Comparison of ENCODE assay signal across 1 cellular context in the genomic region with DNA sequence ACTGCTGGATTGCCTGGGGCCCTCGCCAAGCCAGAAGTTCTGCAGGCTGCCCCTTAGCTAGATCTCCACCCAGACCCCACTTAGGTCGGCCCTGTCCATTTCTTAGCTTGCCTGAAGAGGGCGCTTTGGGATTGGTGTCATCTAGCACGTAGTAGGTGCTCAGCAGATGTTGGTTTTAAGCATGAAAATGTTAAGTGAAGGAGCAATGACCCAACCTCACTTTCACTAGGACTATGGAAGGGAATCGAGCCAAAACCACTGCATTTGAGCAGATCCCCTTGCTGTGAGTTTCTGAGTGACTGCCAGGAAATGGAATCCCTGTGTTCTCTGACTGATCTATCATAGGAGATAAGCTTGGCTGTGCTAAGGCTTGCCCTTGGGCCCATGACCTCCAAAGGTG.
TF ChIP-seq lines count a peak whose summit lies in the region.

No MANE protein-coding gene starts in this region.

TF ChIP-seq in SK-N-SH treated with all-trans-retinoic acid at 6 μM for 48 hours, 23 proteins besides CTCF, POLR2A, EP300 and RAD21 (continued from another document):
- TF ChIP-seq ZC3H10 (CRISPR knock-in tag; IDR thresholded peaks at IDR 0.05): no peak
- no peak for TF ChIP-seq ZNF70 (CRISPR knock-in tag; IDR thresholded peaks at IDR 0.05)
- TF ChIP-seq BACH2 (CRISPR knock-in tag; IDR thresholded peaks at IDR 0.05; ENCODE audit: borderline replicate concordance): no peak
- TF ChIP-seq GLIS3 (CRISPR knock-in tag; IDR thresholded peaks at IDR 0.05): no peak
- TF ChIP-seq ZFP3 (CRISPR knock-in tag; IDR thresholded peaks at IDR 0.05): no peak
